ENCODE assay signal across 8 cellular contexts in genomic region chr1:119674835-119675289, GRCh38. TPM values are rescaled to one million over a fixed set of nuclear protein-coding genes. Genes with fewer than 3 reads are reported as not detected.
DNase-seq lines count a peak whose midpoint lies in the region; ATAC-seq, FAIRE-seq and TF ChIP-seq lines count a peak whose summit lies in the region.

No MANE protein-coding gene starts in this region.

- intact Hi-C loops in psoas muscle (cut with DNase I), result loop anchor here (1.0 to 2.0 kb wide), 2 partner anchors 64 kb away; no protein-coding TSS in a partner anchor

- FAIRE-seq in GM19239 (lab: Jason Lieb, UNC), result no peak

- H3K9me2 ChIP-seq in SU-DHL-6 (replicated peaks; ENCODE audit: insufficient read depth, low read length), result no peaks in the 10 kb centered on the region

- H2AFZ ChIP-seq in SU-DHL-6 (ENCODE audit: low read depth, low read length, severe bottlenecking), result peak overlapping the region; percentile 30

- no peaks in the 10 kb centered on the region for H3K4me1 ChIP-seq in psoas muscle

- H3K4me3 ChIP-seq in GM06990 (replicated peaks; ENCODE audit: low read depth, low read length), result peak overlapping the region; percentile 51
- no peak overlapping the region for H3K4me3 ChIP-seq in SU-DHL-6 (ENCODE audit: insufficient read depth, low read length, poor library complexity, severe bottlenecking)
- peak overlapping the region; percentile 52 for H3K4me3 ChIP-seq in psoas muscle

- DNase-seq in GM06990 (ENCODE audit: extremely low read depth, insufficient read length) (no peak), HT1080 (ENCODE audit: low read depth) (peak; percentile 72), foreskin melanocyte (peak; percentile 76), psoas muscle (peak; percentile 45 to 69), hippocampal formation (lab: John Stamatoyannopoulos, UW) (no peak), GM19239 (ENCODE audit: insufficient read length, low spot score) (no peak)
- no peak for DNase-seq in activated CD4-positive, CD25-positive, alpha-beta regulatory T cell treated with anti-CD3 and anti-CD28 coated beads, Interleukin-2, amount 50 U/mL, for 72 hours

- peak in 3 of 4 donors; percentile 84 to 90 (median 88) for ATAC-seq in psoas muscle

- H4K20me1 ChIP-seq in SU-DHL-6 (ENCODE audit: low read depth, low read length), result no peaks in the 10 kb centered on the region

- H3K9me3 ChIP-seq in SU-DHL-6 (ENCODE audit: insufficient read depth, low read length) (no peaks in the 10 kb centered on the region), psoas muscle (no peaks in the 10 kb centered on the region)

- no peaks in the 10 kb centered on the region for H3K79me2 ChIP-seq in SU-DHL-6 (ENCODE audit: insufficient read depth, low read length)

- H3K27me3 ChIP-seq in GM06990 (replicated peaks; ENCODE audit: control insufficient read depth, insufficient read depth, low read length), result no peaks in the 10 kb centered on the region
- no peaks in the 10 kb centered on the region for H3K27me3 ChIP-seq in SU-DHL-6 (ENCODE audit: low read length)
- no peaks in the 10 kb centered on the region for H3K27me3 ChIP-seq in psoas muscle (ENCODE audit: insufficient read depth in 3 of 3, low read length in 2 of 3)

- 27 to 55% (median 46%) methylated on average over 6 of the region's 6 CpGs for WGBS in psoas muscle, 3 donors

- H3K27ac ChIP-seq in SU-DHL-6 (ENCODE audit: low read depth, low read length) (no peak overlapping the region), psoas muscle (no peak overlapping the region)

- H3K4me2 ChIP-seq in SU-DHL-6 (ENCODE audit: low read depth, low read length, poor library complexity, severe bottlenecking), result peak overlapping the region; percentile 24

- no peaks in the 10 kb centered on the region for H3K36me3 ChIP-seq in GM06990 (ENCODE audit: control insufficient read depth, insufficient read depth, low read length)
- H3K36me3 ChIP-seq in SU-DHL-6 (ENCODE audit: low read length), result no peaks in the 10 kb centered on the region
- no peaks in the 10 kb centered on the region for H3K36me3 ChIP-seq in psoas muscle (ENCODE audit: insufficient read depth in 1 of 2, low read depth in 1 of 2)

- no peaks in the 10 kb centered on the region for H3F3A ChIP-seq in SU-DHL-6 (ENCODE audit: insufficient read depth)

- TF ChIP-seq CTCF in GM06990 (IDR thresholded peaks at IDR 0.05; ENCODE audit: insufficient read depth, low read length, poor library complexity, severe bottlenecking), result peak; percentile 89
- no peak for TF ChIP-seq CTCF in SU-DHL-6 (IDR thresholded peaks at IDR 0.05; ENCODE audit: insufficient read depth, low read length, poor library complexity, severe bottlenecking)
- no peak for TF ChIP-seq CTCF in psoas muscle (IDR thresholded peaks at IDR 0.05)

- no peak overlapping the region for H3K9ac ChIP-seq in SU-DHL-6 (ENCODE audit: low read length)

RNA-seq across cellular contexts. Expression of gene ZNF697, which starts 26.8 kb away (rescaled TPM):
- 16.2 and 17.6 TPM in 2 replicates for total RNA-seq in HT1080 (2014; rRNA removed; shearing (Covaris generic))
- polyA plus RNA-seq in HT1080 (2015; cell fraction: cytosol; rRNA removed), result 17.3 and 20.9 TPM in 2 replicates
- polyA plus RNA-seq in HT1080 (2015; cell fraction: nucleus; rRNA removed), result 27.0 and 33.5 TPM in 2 replicates
- 1 to 10 TPM; 2.9 to 4.9 (median 3.9) TPM for total RNA-seq in psoas muscle
- 1 to 10 TPM; 1.3 to 2.2 (median 2.0) TPM for polyA plus RNA-seq in psoas muscle

RNA-seq across cellular contexts. Expression of gene PHGDH, which starts 36.9 kb away (rescaled TPM):
- total RNA-seq in HT1080 (2014; rRNA removed; shearing (Covaris generic)), result 105 and 142 TPM in 2 replicates
- 187 and 251 TPM in 2 replicates for polyA plus RNA-seq in HT1080 (2015; cell fraction: cytosol; rRNA removed)
- 361 and 388 TPM in 2 replicates for polyA plus RNA-seq in HT1080 (2015; cell fraction: nucleus; rRNA removed)
- total RNA-seq in psoas muscle, result 1 to 10 TPM; 1.3 to 5.1 (median 3.6) TPM
- 1 to 10 TPM; 1.4 to 3.1 (median 2.7) TPM for polyA plus RNA-seq in psoas muscle

Comparison
In these comparisons a context has a peak if more than half of its experiments do, and no peak if none do; other contexts are left out.
1. DNase-seq: peak in HT1080 (single experiment), foreskin melanocyte (single experiment) and psoas muscle (2 of 2); none in GM06990 (single experiment), hippocampal formation (0 of 2), activated CD4-positive, CD25-positive, alpha-beta regulatory T cell treated with anti-CD3 and anti-CD28 coated beads, Interleukin-2, amount 50 U/mL, for 72 hours (single experiment) and GM19239 (single experiment).
2. RNA of gene PHGDH, which starts 36.9 kb away (total RNA-seq): 105 to 142 TPM in HT1080; 1.3 to 5.1 TPM in psoas muscle; every median in the first group is over 10 times any median in the second.